In the genomic region with DNA sequence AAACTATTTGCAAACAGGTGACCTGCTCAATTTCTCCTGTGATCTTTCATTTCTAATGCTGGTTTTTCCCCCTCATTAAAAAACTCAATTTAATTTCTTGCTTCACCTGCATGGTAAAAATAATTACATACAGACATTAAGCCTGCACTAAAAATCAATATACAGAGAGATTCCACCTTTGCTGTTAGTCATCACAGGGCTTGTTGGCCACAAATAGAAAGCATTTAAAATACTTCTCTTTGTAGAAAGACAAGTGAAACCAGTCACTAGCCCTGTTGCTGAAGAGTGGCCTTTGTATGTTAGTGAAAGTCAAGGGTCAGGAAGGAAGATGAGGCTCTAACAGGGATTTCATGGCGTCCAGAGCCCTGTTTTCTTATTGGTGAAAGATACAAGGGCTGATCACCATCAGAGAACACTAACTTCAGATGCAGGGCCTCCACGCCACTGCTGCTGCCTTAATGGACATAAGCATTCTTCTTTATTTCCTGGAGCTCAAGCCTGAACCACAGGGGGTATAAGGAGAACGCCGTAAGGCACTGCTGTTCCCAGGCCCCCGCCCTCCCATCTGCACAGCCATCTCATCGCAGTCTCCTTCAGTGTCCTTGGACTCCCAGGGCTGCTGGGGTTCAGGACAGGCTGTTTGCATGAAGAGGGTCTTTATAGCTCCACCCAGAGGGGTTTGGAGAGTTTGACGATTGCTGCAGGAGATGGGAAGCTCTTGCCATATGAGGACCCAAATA, we compare ENCODE assay signal across 1 cellular context.
TF ChIP-seq lines count a peak whose summit lies in the region.

No MANE protein-coding gene starts in this region.

TF ChIP-seq in H1, 55 proteins besides CTCF, POLR2A, EP300 and RAD21 (continued from another document):
- TF ChIP-seq FOSL1 (IDR thresholded peaks at IDR 0.05; ENCODE audit: insufficient read depth, low read depth, low read length) (no peak), CBX8 (IDR thresholded peaks at IDR 0.05; ENCODE audit: borderline replicate concordance, low read depth, low read length) (no peak), CTBP2 (IDR thresholded peaks at IDR 0.05; ENCODE audit: borderline replicate concordance, insufficient read depth, insufficient read length, low read length) (no peak)
